ENCODE assay signal across 17 cellular contexts in genomic region chr17:72635034-72635654, GRCh38.
DNase-seq lines count a peak whose midpoint lies in the region; ATAC-seq and TF ChIP-seq lines count a peak whose summit lies in the region.
"Had no signal": no experiment of that assay in that cellular context is flagged by ENCODE, and none has a peak within 500 bp of the region (broad histone marks: within the 10 kb centered on the region; RNA-seq: fewer than 3 reads in every experiment).

No MANE protein-coding gene starts in this region.

- H3K4me3 Mint-ChIP-seq in activated T-cell treated with anti-CD3 and anti-CD28 coated beads, Interleukin-2, amount 50 U/mL, for 4 hours: peak overlapping the region; percentile 32
- H3K4me3 Mint-ChIP-seq in activated T-cell treated with anti-CD3 and anti-CD28 coated beads, Interleukin-2, amount 50 U/mL, for 24 hours: no peak overlapping the region
- no peak overlapping the region for H3K4me3 Mint-ChIP-seq in progenitor cell of endocrine pancreas (ENCODE audit: low read depth)
- H3K4me3 Mint-ChIP-seq: H9 had no signal

- H3K27ac Mint-ChIP-seq in activated T-cell treated with anti-CD3 and anti-CD28 coated beads, Interleukin-2, amount 50 U/mL, for 24 hours: no peak overlapping the region
- peak overlapping the region; percentile 8 for H3K27ac Mint-ChIP-seq in progenitor cell of endocrine pancreas
- H3K27ac Mint-ChIP-seq: H9 had no signal

- no peaks in the 10 kb centered on the region for H3K9me3 Mint-ChIP-seq in activated T-cell treated with anti-CD3 and anti-CD28 coated beads, Interleukin-2, amount 50 U/mL, for 4 hours
- H3K9me3 Mint-ChIP-seq in activated T-cell treated with anti-CD3 and anti-CD28 coated beads, Interleukin-2, amount 50 U/mL, for 24 hours: no peaks in the 10 kb centered on the region
- peaks cover 3% of the 10 kb centered on the region for H3K9me3 Mint-ChIP-seq in progenitor cell of endocrine pancreas (ENCODE audit: low read depth)
- H3K9me3 Mint-ChIP-seq: H9 had no signal

- peak in 1 of 2 donors; percentile 14 for ATAC-seq in activated T-cell treated with anti-CD3 and anti-CD28 coated beads, Interleukin-2, amount 50 U/mL, for 4 hours
- no peak for ATAC-seq in HG02571 (IDR thresholded peaks at IDR 0.05; ENCODE audit: unreplicated experiment)
- ATAC-seq: gastrocnemius medialis, left lung, Right ventricle myocardium inferior had no signal

- TF ChIP-seq RAD21 in Ishikawa (IDR thresholded peaks at IDR 0.05; ENCODE audit: low read depth): no peak

- no peak for TF ChIP-seq CTCF in progenitor cell of endocrine pancreas (IDR thresholded peaks at IDR 0.05; ENCODE audit: unreplicated experiment)

- no peaks in the 10 kb centered on the region for H3K27me3 Mint-ChIP-seq in activated T-cell treated with anti-CD3 and anti-CD28 coated beads, Interleukin-2, amount 50 U/mL, for 4 hours (ENCODE audit: low read depth)
- H3K27me3 Mint-ChIP-seq in activated T-cell treated with anti-CD3 and anti-CD28 coated beads, Interleukin-2, amount 50 U/mL, for 24 hours: no peaks in the 10 kb centered on the region
- H3K27me3 Mint-ChIP-seq in progenitor cell of endocrine pancreas: no peaks in the 10 kb centered on the region

- no peaks in the 10 kb centered on the region for H3K36me3 Mint-ChIP-seq in activated T-cell treated with anti-CD3 and anti-CD28 coated beads, Interleukin-2, amount 50 U/mL, for 4 hours (ENCODE audit: insufficient read depth)
- no peaks in the 10 kb centered on the region for H3K36me3 Mint-ChIP-seq in activated T-cell treated with anti-CD3 and anti-CD28 coated beads, Interleukin-2, amount 50 U/mL, for 24 hours (ENCODE audit: low read depth)
- no peaks in the 10 kb centered on the region for H3K36me3 Mint-ChIP-seq in progenitor cell of endocrine pancreas (ENCODE audit: insufficient read depth)

- DNase-seq in activated T-cell treated with anti-CD3 and anti-CD28 coated beads, Interleukin-2, amount 50 U/mL, for 4 hours: no peak
- no peak for DNase-seq in activated T-cell treated with anti-CD3 and anti-CD28 coated beads, Interleukin-2, amount 50 U/mL, for 24 hours
- DNase-seq in SW480 (ENCODE audit: low spot score) (peak; percentile 59), progenitor cell of endocrine pancreas (ENCODE audit: low spot score, unreplicated experiment) (no peak), cerebellar cortex (ENCODE audit: low spot score) (no peak), HCEC 1CT (no peak)
- DNase-seq: DMS79 treated with DMSO at 0.1 percent for 48 hours; gastrocnemius medialis; H9; left lung; NCI-H1930; NK-92 treated with Interleukin-12 subunit alpha and Interleukin-12 subunit beta, amount 100 ng/mL, for 24 hours; ovary; T1000 had no signal

- no peak for TF ChIP-seq EP300 in Ishikawa (IDR thresholded peaks at IDR 0.05; ENCODE audit: borderline replicate concordance)

- H3K4me1 Mint-ChIP-seq in activated T-cell treated with anti-CD3 and anti-CD28 coated beads, Interleukin-2, amount 50 U/mL, for 4 hours (ENCODE audit: low read depth): peaks cover 14% of the 10 kb centered on the region
- H3K4me1 Mint-ChIP-seq in activated T-cell treated with anti-CD3 and anti-CD28 coated beads, Interleukin-2, amount 50 U/mL, for 24 hours (ENCODE audit: low read depth): peaks cover 14% of the 10 kb centered on the region
- H3K4me1 Mint-ChIP-seq in progenitor cell of endocrine pancreas (ENCODE audit: low read depth): peaks cover 24% of the 10 kb centered on the region

TF ChIP-seq in Ishikawa, 13 proteins besides CTCF, POLR2A, EP300 and RAD21:
- TF ChIP-seq NFIC (IDR thresholded peaks at IDR 0.05) (peak; percentile 44; the same call in 1 of the 2 replicates), EGR1 (IDR thresholded peaks at IDR 0.05) (no peak)
